8 cellular contexts compared by ENCODE assay signal in the genomic region with DNA sequence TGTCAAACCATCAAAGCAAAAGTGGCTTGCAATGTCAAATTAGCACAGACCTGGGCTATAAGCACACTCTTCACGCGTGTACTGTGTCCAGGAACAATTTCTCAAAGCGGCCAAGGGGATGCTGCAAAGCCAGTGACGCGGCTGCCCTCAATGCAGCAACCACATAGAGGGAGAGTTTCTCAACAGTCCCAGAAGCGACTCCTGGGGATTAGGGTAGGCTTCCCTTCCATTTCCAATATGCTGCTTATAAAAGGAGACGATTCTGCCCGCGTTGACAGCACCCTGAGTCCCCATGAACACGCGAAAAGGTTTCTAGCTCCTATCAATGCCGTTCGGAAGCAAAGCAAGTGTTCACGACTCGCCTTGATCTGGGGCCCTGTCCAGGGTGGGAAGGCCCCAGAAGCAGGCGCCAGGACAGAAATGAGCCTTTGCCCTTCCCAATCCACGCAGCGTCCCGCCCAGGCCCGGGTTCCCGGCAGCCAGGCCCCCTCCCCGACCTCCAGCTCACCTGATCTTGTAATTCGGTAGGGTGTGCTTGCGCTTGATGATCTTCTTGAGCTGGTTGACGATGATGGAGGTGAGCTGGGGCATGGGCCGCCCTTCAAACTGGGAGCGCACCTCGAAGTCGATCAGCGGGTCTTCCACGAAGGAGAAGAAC. TPM values are rescaled to one million over a fixed set of nuclear protein-coding genes. Genes with fewer than 3 reads are reported as not detected.
DNase-seq lines count a peak whose midpoint lies in the region; ATAC-seq and TF ChIP-seq lines count a peak whose summit lies in the region.

No MANE protein-coding gene starts in this region.

- H3K9me3 Mint-ChIP-seq in central memory CD8-positive, alpha-beta T cell: no peaks in the 10 kb centered on the region

- H3K36me3 Mint-ChIP-seq in central memory CD8-positive, alpha-beta T cell (ENCODE audit: insufficient read depth): peaks cover 20% of the 10 kb centered on the region

- ATAC-seq in HG03432 (IDR thresholded peaks at IDR 0.05; ENCODE audit: unreplicated experiment): peak; percentile 16
- peak; percentile 76 for ATAC-seq in central memory CD8-positive, alpha-beta T cell (replicated peaks; ENCODE audit: extremely low read depth, poor library complexity, severe bottlenecking)

- H3K27me3 Mint-ChIP-seq in central memory CD8-positive, alpha-beta T cell: peaks cover 14% of the 10 kb centered on the region

- H3K27me3 ChIP-seq in kidney epithelial cell (ENCODE audit: control insufficient read depth, insufficient read depth, low read length): no peaks in the 10 kb centered on the region

- peak overlapping the region; percentile 93 for H3K4me3 ChIP-seq in kidney epithelial cell (ENCODE audit: low read depth, low read length)

- peaks cover 37% of the 10 kb centered on the region for H3K4me1 Mint-ChIP-seq in central memory CD8-positive, alpha-beta T cell

- peak overlapping the region; percentile 84 for H3K4me3 Mint-ChIP-seq in central memory CD8-positive, alpha-beta T cell

- no peaks in the 10 kb centered on the region for H3K36me3 ChIP-seq in kidney epithelial cell (ENCODE audit: control insufficient read depth, insufficient read depth, low read length)

- peak overlapping the region; percentile 85 for H3K27ac Mint-ChIP-seq in central memory CD8-positive, alpha-beta T cell (ENCODE audit: low read depth)

- peak; percentile 33 for DNase-seq in NCI-H146 (lab: John Stamatoyannopoulos, UW)
- no peak for DNase-seq in NCI-H146 treated with DMSO at 0.1 percent for 48 hours (lab: John Stamatoyannopoulos, UW; ENCODE audit: unreplicated experiment)
- peak; percentile 9 to 38 (median 20) for DNase-seq in T-helper 1 cell
- DNase-seq in central memory CD8-positive, alpha-beta T cell (ENCODE audit: low spot score in 2 of 2): peak in 1 of 2 donors; percentile 39
- DNase-seq in kidney epithelial cell (ENCODE audit: low read depth): no peak
- peak; percentile 28 to 30 for DNase-seq in stimulated activated CD4-positive, alpha-beta T cell treated with anti-CD3 and anti-CD28 coated beads, Interleukin-2, amount 100 ng/mL, for 24 hours
- no peak for DNase-seq in cortex of kidney (lab: John Stamatoyannopoulos, UW)

- no peak for TF ChIP-seq CTCF in kidney epithelial cell (IDR thresholded peaks at IDR 0.05; ENCODE audit: insufficient read depth, low read length, poor library complexity, severe bottlenecking)

RNA-seq across cellular contexts. Expression of gene PDZD8, which starts 1.3 kb away (rescaled TPM):
- total RNA-seq in kidney epithelial cell: 30.9 and 84.7 TPM in 2 replicates

Comparison
In these comparisons a context has a peak if more than half of its experiments do, and no peak if none do; other contexts are left out.
1. DNase-seq: peak in NCI-H146 (single experiment), T-helper 1 cell (5 of 5) and stimulated activated CD4-positive, alpha-beta T cell treated with anti-CD3 and anti-CD28 coated beads, Interleukin-2, amount 100 ng/mL, for 24 hours (2 of 2); none in NCI-H146 treated with DMSO at 0.1 percent for 48 hours (single experiment), kidney epithelial cell (single experiment) and cortex of kidney (single experiment).